ENCODE assay signal across 1 cellular context in the genomic region with DNA sequence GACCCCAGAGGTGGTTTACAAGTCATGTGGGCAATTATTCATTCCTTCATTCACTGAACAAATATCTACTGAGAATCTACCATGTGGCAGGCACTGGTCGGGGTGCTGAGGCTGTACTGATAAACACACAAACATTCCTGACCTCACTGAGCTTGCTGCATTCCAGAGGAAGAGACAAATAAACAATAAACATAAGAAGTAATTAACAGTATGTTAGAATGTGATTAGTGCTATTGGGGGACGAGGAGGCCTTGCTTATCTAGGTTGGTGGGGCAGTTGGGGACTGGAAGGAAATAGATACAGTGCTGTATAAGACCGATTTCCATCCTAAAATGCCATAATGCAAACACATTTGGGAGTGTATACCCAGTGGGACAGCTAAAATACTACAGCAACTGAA.
TF ChIP-seq lines count a peak whose summit lies in the region.

No MANE protein-coding gene starts in this region.

TF ChIP-seq in H1, 55 proteins besides CTCF, POLR2A, EP300 and RAD21:
- TF ChIP-seq TEAD4 (IDR thresholded peaks at IDR 0.05; ENCODE audit: low read depth, low read length) = 0 out of 2 replicates have a peak, but pooled peaks have one; percentile 5
- TF ChIP-seq KDM5A (IDR thresholded peaks at IDR 0.05; ENCODE audit: low read length) = no peak
